Comparison of ENCODE assay signal across 11 cellular contexts in the genomic region with DNA sequence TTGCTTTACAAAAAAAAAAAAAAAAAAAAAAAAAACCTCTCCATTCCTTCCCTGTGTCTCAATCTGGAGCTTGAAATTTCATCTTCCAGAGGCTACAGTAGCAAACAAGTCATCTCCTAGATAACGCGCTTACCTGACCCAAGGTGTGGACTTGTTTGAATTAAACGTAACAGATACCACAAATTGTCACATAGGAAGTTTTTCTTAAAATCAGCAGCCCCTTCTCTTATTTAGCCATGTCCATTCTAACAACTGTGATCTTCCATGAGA. TPM values are rescaled to one million over a fixed set of nuclear protein-coding genes. Genes with fewer than 3 reads are reported as not detected.
DNase-seq lines count a peak whose midpoint lies in the region; ATAC-seq, FAIRE-seq and TF ChIP-seq lines count a peak whose summit lies in the region.
"Had no signal": no experiment of that assay in that cellular context is flagged by ENCODE, and none has a peak within 500 bp of the region (broad histone marks: within the 10 kb centered on the region; RNA-seq: fewer than 3 reads in every experiment).

No MANE protein-coding gene starts in this region.

- no peak for TF ChIP-seq EP300 in A549 (IDR thresholded peaks at IDR 0.05)

- FAIRE-seq in A549 (lab: Jason Lieb, UNC) (no peak), pancreas (lab: Jason Lieb, UNC) (no peak)

- H3K27me3 ChIP-seq in GM23338 (ENCODE audit: insufficient read depth): peaks cover 11% of the 10 kb centered on the region
- no peaks in the 10 kb centered on the region for H3K27me3 ChIP-seq in brain microvascular endothelial cell (replicated peaks)
- no peaks in the 10 kb centered on the region for H3K27me3 ChIP-seq in pancreas
- H3K27me3 ChIP-seq: ovary had no signal

- no peaks in the 10 kb centered on the region for H3K9me2 ChIP-seq in GM23338 (ENCODE audit: insufficient read depth)

- ATAC-seq in A549 (no peak), GM23338 (no peak), pancreas (no peak), HG03354 (IDR thresholded peaks at IDR 0.05; ENCODE audit: poor library complexity, severe bottlenecking, unreplicated experiment) (no peak)
- ATAC-seq in naive thymus-derived CD8-positive, alpha-beta T cell: no peak

- no peaks in the 10 kb centered on the region for H3K36me3 Mint-ChIP-seq in GM23338 (ENCODE audit: low read depth)
- H3K36me3 Mint-ChIP-seq in activated naive CD8-positive, alpha-beta T cell: peaks cover 5% of the 10 kb centered on the region
- peaks cover 0 to 2% (median 0%) of the 10 kb centered on the region in 3 donors for H3K36me3 Mint-ChIP-seq in naive thymus-derived CD8-positive, alpha-beta T cell

- in situ Hi-C loops in brain microvascular endothelial cell (cut with HindIII; ENCODE audit: low pct_ligation_motif_present, low sequenced_read_pairs): no loop called here

- intact Hi-C loops in pancreas (cut with DNase I): no loop called here

- H3K9me3 Mint-ChIP-seq in GM23338: no peaks in the 10 kb centered on the region; the same call in 2 of the 3 replicates
- no peaks in the 10 kb centered on the region for H3K9me3 Mint-ChIP-seq in activated naive CD8-positive, alpha-beta T cell (ENCODE audit: low read depth)
- H3K9me3 Mint-ChIP-seq in naive thymus-derived CD8-positive, alpha-beta T cell: no peaks in the 10 kb centered on the region

- H3F3A ChIP-seq in GM23338 (replicated peaks; ENCODE audit: low read depth): peaks cover 12% of the 10 kb centered on the region; the same call in 1 of the 2 replicates

- H3K27me3 Mint-ChIP-seq in GM23338 (ENCODE audit: insufficient read depth, low read depth, poor library complexity): peaks cover 12% of the 10 kb centered on the region
- no peaks in the 10 kb centered on the region for H3K27me3 Mint-ChIP-seq in activated naive CD8-positive, alpha-beta T cell
- H3K27me3 Mint-ChIP-seq in naive thymus-derived CD8-positive, alpha-beta T cell: no peaks in the 10 kb centered on the region

- H3K4me1 ChIP-seq in A549 (peaks cover 46% of the 10 kb centered on the region), GM23338 (ENCODE audit: insufficient read depth) (peaks cover 53% of the 10 kb centered on the region), pancreas (peaks cover 0 to 12% (median 0%) of the 10 kb centered on the region in 3 donors)

- H3K36me3 ChIP-seq in GM23338 (ENCODE audit: insufficient read depth): no peaks in the 10 kb centered on the region
- H3K36me3 ChIP-seq in brain microvascular endothelial cell (replicated peaks): no peaks in the 10 kb centered on the region
- no peaks in the 10 kb centered on the region for H3K36me3 ChIP-seq in pancreas
- H3K36me3 ChIP-seq: ovary had no signal

- H3K4me2 ChIP-seq in A549 (peak overlapping the region; percentile 88), GM23338 (peak overlapping the region; percentile 98)

- peak overlapping the region; percentile 87 for H3K4me3 Mint-ChIP-seq in GM23338
- peak overlapping the region; percentile 98 for H3K4me3 Mint-ChIP-seq in activated naive CD8-positive, alpha-beta T cell
- peak overlapping the region; percentile 86 to 100 (median 96) for H3K4me3 Mint-ChIP-seq in naive thymus-derived CD8-positive, alpha-beta T cell

- peaks cover 46% of the 10 kb centered on the region for H3K4me1 Mint-ChIP-seq in GM23338
- peaks cover 74% of the 10 kb centered on the region for H3K4me1 Mint-ChIP-seq in activated naive CD8-positive, alpha-beta T cell (ENCODE audit: low read depth)
- H3K4me1 Mint-ChIP-seq in naive thymus-derived CD8-positive, alpha-beta T cell: peaks cover 32 to 80% (median 71%) of the 10 kb centered on the region in 4 donors

- CTCF ChIA-PET in A549 (lab: Yijun Ruan, JAX): interaction anchor here (1.2 to 1.5 kb wide), 3 partner anchors 15 to 52 kb away, joined by 3 to 5 read pairs (median 3); no protein-coding TSS in a partner anchor

- TF ChIP-seq RAD21 in A549 (conservative IDR thresholded peaks at IDR 0.05 in 1 of 2, IDR thresholded peaks at IDR 0.05 in 1 of 2): no peak

- H3K79me2 ChIP-seq in GM23338 (replicated peaks; ENCODE audit: insufficient read depth): peaks cover 61% of the 10 kb centered on the region

- H3K9me3 ChIP-seq in A549 (no peaks in the 10 kb centered on the region), pancreas (no peaks in the 10 kb centered on the region)
- H3K9me3 ChIP-seq: ovary had no signal

- H3K4me3 ChIP-seq in A549: no peak overlapping the region
- peak overlapping the region; percentile 87 for H3K4me3 ChIP-seq in GM23338
- H3K4me3 ChIP-seq in brain microvascular endothelial cell (ENCODE audit: low read depth, low read length): no peak overlapping the region
- H3K4me3 ChIP-seq in pancreas: no peak overlapping the region

- 88% methylated on average over 3 of the region's 3 CpGs for WGBS in A549 (ENCODE audit: missing lambda C conversion rate)
- 76 to 78% methylated on average over 3 of the region's 3 CpGs for WGBS in pancreas, 2 donors

- no peak for DNase-seq in A549 (ENCODE audit: low read depth in 1 of 2, low spot score in 1 of 2)
- no peak for DNase-seq in GM23338 (ENCODE audit: low spot score)
- DNase-seq in naive thymus-derived CD8-positive, alpha-beta T cell: no peak
- no peak for DNase-seq in brain microvascular endothelial cell
- DNase-seq in pancreas: no peak
- no peak for DNase-seq in COLO668 (lab: John Stamatoyannopoulos, UW; ENCODE audit: unreplicated experiment)
- DNase-seq: C1 segment of cervical spinal cord, NCI-H187 treated with DMSO at 0.1 percent for 48 hours, ovary had no signal

- POLR2A ChIA-PET in A549 (lab: Yijun Ruan, JAX): interaction anchor here (0.6 to 1.5 kb wide), 4 partner anchors 14 to 497 kb away, joined by 3 to 8 read pairs (median 4); partner anchors contain the start of gene STAT5A
- POLR2A ChIA-PET in naive thymus-derived CD8-positive, alpha-beta T cell (lab: Charles Lee): interaction anchor here (0.6 to 6.7 kb wide), 12 partner anchors 13 to 1419 kb away, joined by 3 to 142 read pairs (median 7); partner anchors contain the start of genes GHDC, STAT3 and STAT5A

- TF ChIP-seq CTCF in A549 (IDR thresholded peaks at IDR 0.05) (no peak), GM23338 (conservative IDR thresholded peaks at IDR 0.05; ENCODE audit: low read depth in 2 of 2) (no peak), brain microvascular endothelial cell (IDR thresholded peaks at IDR 0.05; ENCODE audit: low read depth, low read length, missing control alignments) (no peak), pancreas (IDR thresholded peaks at IDR 0.05) (no peak)

- no peak for TF ChIP-seq POLR2A in A549 (IDR thresholded peaks at IDR 0.05; ENCODE audit: low read length)

- H3K27ac ChIP-seq in A549 (no peak overlapping the region), GM23338 (ENCODE audit: low read depth) (no peak overlapping the region), brain microvascular endothelial cell (no peak overlapping the region), pancreas (no peak overlapping the region)

- peaks cover 5% of the 10 kb centered on the region; the same call in 1 of the 2 replicates for H4K20me1 ChIP-seq in GM23338 (replicated peaks; ENCODE audit: insufficient read depth)

- H2AFZ ChIP-seq in GM23338: no peak overlapping the region

- H3K27ac Mint-ChIP-seq in GM23338: no peak overlapping the region; the same call in 1 of the 2 replicates
- H3K27ac Mint-ChIP-seq in activated naive CD8-positive, alpha-beta T cell: peak overlapping the region; percentile 99
- H3K27ac Mint-ChIP-seq in naive thymus-derived CD8-positive, alpha-beta T cell: peak overlapping the region; percentile 94 to 98 (median 96)

TF ChIP-seq in A549, 52 proteins besides CTCF, POLR2A, EP300 and RAD21 (continues in another document):
- no peak for TF ChIP-seq ZNF302 (CRISPR knock-in tag; IDR thresholded peaks at IDR 0.05)
- TF ChIP-seq CBX2 (IDR thresholded peaks at IDR 0.05; ENCODE audit: borderline replicate concordance, low read depth): no peak
- no peak for TF ChIP-seq ZSCAN20 (CRISPR knock-in tag; IDR thresholded peaks at IDR 0.05)
- TF ChIP-seq RCOR1 (IDR thresholded peaks at IDR 0.05; ENCODE audit: low read depth, low read length): no peak
- TF ChIP-seq HOXB5 (CRISPR knock-in tag; IDR thresholded peaks at IDR 0.05): no peak
- no peak for TF ChIP-seq FOSB (CRISPR knock-in tag; IDR thresholded peaks at IDR 0.05)
- TF ChIP-seq GATA3 (IDR thresholded peaks at IDR 0.05; ENCODE audit: borderline replicate concordance): no peak

TF ChIP-seq in GM23338, 12 proteins besides CTCF, POLR2A, EP300 and RAD21:
- no peak for TF ChIP-seq ETS1 (IDR thresholded peaks at IDR 0.05)

RNA-seq across cellular contexts. Expression of gene STAT5B, which starts 2.0 kb away (rescaled TPM):
- polyA plus RNA-seq in A549 (2011; rRNA removed) (37.6 and 51.7 TPM in 2 replicates), A549 (2017; fragmentation: RNase III; extraction: RNeasy Plus Mini Kit Qiagen cat#74134 plus additional on column Dnase treatment) (29.4 to 33.1 TPM (median 31.2 TPM) in 3 replicates), GM23338 (2016; fragmentation: Nextera tagmentation; extraction: Ambion mirVana) (13.9 and 14.3 TPM in 2 replicates), pancreas (10 to 100 TPM; 17.9 to 24.3 TPM)
- polyA plus RNA-seq in A549 (2012; cell fraction: cytosol; rRNA removed): 24.8 and 30.3 TPM in 2 replicates
- 66.8 and 69.5 TPM in 2 replicates for polyA plus RNA-seq in A549 (2012; cell fraction: nucleus; rRNA removed)
- 41.5 and 41.7 TPM in 2 replicates for polyA minus RNA-seq in A549 (2011; rRNA and poly(A)+ RNA removed)
- total RNA-seq in GM23338 (2014; rRNA removed; shearing (Covaris generic)): 47.1 and 60.5 TPM in 2 replicates
- total RNA-seq in naive thymus-derived CD8-positive, alpha-beta T cell: 100 to 1,000 TPM; 137 to 149 TPM
- polyA plus RNA-seq in naive thymus-derived CD8-positive, alpha-beta T cell: 10 to 100 TPM; 66.3 to 94.0 (median 82.8) TPM
- 10 to 100 TPM; 22.6 to 27.5 (median 24.2) TPM for total RNA-seq in pancreas

RNA-seq across cellular contexts. Expression of gene STAT5A, which starts 14.1 kb away (rescaled TPM):
- 2.2 and 3.1 TPM in 2 replicates for polyA plus RNA-seq in A549 (2011; rRNA removed)
- polyA plus RNA-seq in A549 (2012; cell fraction: cytosol; rRNA removed): 2.6 and 3.3 TPM in 2 replicates
- polyA plus RNA-seq in A549 (2012; cell fraction: nucleus; rRNA removed): 5.6 and 7.9 TPM in 2 replicates
- polyA plus RNA-seq in A549 (2017; fragmentation: RNase III; extraction: RNeasy Plus Mini Kit Qiagen cat#74134 plus additional on column Dnase treatment): 3.9 to 4.4 TPM (median 4.0 TPM) in 3 replicates
- 2.9 and 4.3 TPM in 2 replicates for polyA minus RNA-seq in A549 (2011; rRNA and poly(A)+ RNA removed)
- 14.6 and 18.1 TPM in 2 replicates for total RNA-seq in GM23338 (2014; rRNA removed; shearing (Covaris generic))
- polyA plus RNA-seq in GM23338 (2016; fragmentation: Nextera tagmentation; extraction: Ambion mirVana): 2.3 and 2.4 TPM in 2 replicates
- total RNA-seq in naive thymus-derived CD8-positive, alpha-beta T cell: 100 to 1,000 TPM; 117 to 122 TPM
- 100 to 1,000 TPM in 1 of 3 donors, 10 to 100 TPM in 2; 59.6 to 115 (median 89.1) TPM for polyA plus RNA-seq in naive thymus-derived CD8-positive, alpha-beta T cell
- total RNA-seq in pancreas: 10 to 100 TPM; 13.1 to 19.8 (median 15.4) TPM
- 10 to 100 TPM; 10.5 to 12.6 TPM for polyA plus RNA-seq in pancreas

Comparison
In these comparisons a context has a peak if more than half of its experiments do, and no peak if none do; other contexts are left out.
1. RNA of gene STAT5A, which starts 14.1 kb away (polyA plus RNA-seq): 59.6 to 115 TPM in naive thymus-derived CD8-positive, alpha-beta T cell; 10.5 to 12.6 TPM in pancreas, 2.2 to 7.9 TPM in A549 and 2.3 to 2.4 TPM in GM23338; every median in the first group is over 4 times any median in the second.
2. Peak in every context shown above with its lines, with median percentiles within 50 percentile points of each other: H3K4me3 Mint-ChIP-seq.